In genomic region chr7:73005693-73006447, GRCh38 we compare ENCODE assay signal across 8 cellular contexts. TPM values are rescaled to one million over a fixed set of nuclear protein-coding genes. Genes with fewer than 3 reads are reported as not detected.
DNase-seq lines count a peak whose midpoint lies in the region; ATAC-seq, FAIRE-seq and TF ChIP-seq lines count a peak whose summit lies in the region.
"Not testable (repeated sequence)": the region's sequence is repeated elsewhere in the genome, so short reads cannot be mapped to it uniquely, and the experiment has no call there.

No MANE protein-coding gene starts in this region.

- H3K4me1 ChIP-seq in DOHH2 (ENCODE audit: control insufficient read depth, low read length); astrocyte (ENCODE audit: insufficient read depth, low read length): not testable (repeated sequence)

- H3K9me3 Mint-ChIP-seq in astrocyte (ENCODE audit: unreplicated experiment): not testable (repeated sequence)

- peak overlapping the region; percentile 74 for H3K27ac ChIP-seq in DOHH2 (ENCODE audit: low read depth, low read length)
- H3K27ac ChIP-seq in WERI-Rb-1: peak overlapping the region; percentile 88
- peak overlapping the region; percentile 78 for H3K27ac ChIP-seq in astrocyte (ENCODE audit: low read depth, low read length)

- peak overlapping the region; percentile 81 for H3K9ac ChIP-seq in astrocyte (ENCODE audit: low read length)

- H3K4me2 ChIP-seq in DOHH2 (ENCODE audit: low read length): peak overlapping the region; percentile 59
- H3K4me2 ChIP-seq in astrocyte (ENCODE audit: low read length): peak overlapping the region; percentile 74

- H3F3A ChIP-seq in DOHH2 (ENCODE audit: control insufficient read depth, insufficient read depth): not testable (repeated sequence)

- not testable (repeated sequence) for H3K9me2 ChIP-seq in DOHH2 (replicated peaks; ENCODE audit: control insufficient read depth, low read length)

- not testable (repeated sequence) for TF ChIP-seq CTCF in DOHH2 (IDR thresholded peaks at IDR 0.05; ENCODE audit: low read depth, low read length, poor library complexity, severe bottlenecking); WERI-Rb-1 (IDR thresholded peaks at IDR 0.05; ENCODE audit: low read depth, low read length); astrocyte (IDR thresholded peaks at IDR 0.05; ENCODE audit: insufficient read depth, low read depth, low read length)

- not testable (repeated sequence) for H3K4me1 Mint-ChIP-seq in astrocyte (ENCODE audit: low read depth, unreplicated experiment)

- not testable (repeated sequence) for H4K20me1 ChIP-seq in DOHH2 (ENCODE audit: control insufficient read depth, insufficient read depth, low read depth, low read length); astrocyte (ENCODE audit: insufficient read depth, low read length)

- FAIRE-seq in astrocyte (lab: Jason Lieb, UNC): not testable (repeated sequence)

- not testable (repeated sequence) for H3K36me3 ChIP-seq in DOHH2 (ENCODE audit: control insufficient read depth, low read length); WERI-Rb-1; astrocyte (ENCODE audit: insufficient read depth, low read length)

- not testable (repeated sequence) for H3K9me3 ChIP-seq in DOHH2 (ENCODE audit: control insufficient read depth, insufficient read depth, low read length); WERI-Rb-1 (ENCODE audit: severe bottlenecking); astrocyte (ENCODE audit: insufficient read depth, low read depth, low read length)

- peak overlapping the region; percentile 72 for H3K27ac Mint-ChIP-seq in astrocyte (ENCODE audit: unreplicated experiment)

- peak overlapping the region; percentile 96 for H3K4me3 Mint-ChIP-seq in astrocyte (ENCODE audit: unreplicated experiment)

- not testable (repeated sequence) for H3K36me3 Mint-ChIP-seq in astrocyte (ENCODE audit: low read depth, unreplicated experiment)

- peak overlapping the region; percentile 86 for H2AFZ ChIP-seq in astrocyte (ENCODE audit: low read depth, low read length)

- H3K27me3 ChIP-seq in DOHH2 (ENCODE audit: control insufficient read depth, low read length); WERI-Rb-1 (ENCODE audit: insufficient read depth, low read depth, severe bottlenecking); astrocyte (ENCODE audit: insufficient read depth, low read length): not testable (repeated sequence)

- peak; percentile 85 for ATAC-seq in GM21529 (IDR thresholded peaks at IDR 0.05; ENCODE audit: unreplicated experiment)
- peak; percentile 81 for ATAC-seq in HG03521 (IDR thresholded peaks at IDR 0.05; ENCODE audit: unreplicated experiment)

- H3K4me3 ChIP-seq in DOHH2 (ENCODE audit: low read length) (peak overlapping the region; percentile 80), WERI-Rb-1 (ENCODE audit: low read depth, low read length) (peak overlapping the region; percentile 56), astrocyte (ENCODE audit: insufficient read depth, low read depth, low read length) (peak overlapping the region; percentile 64)

- H3K27me3 Mint-ChIP-seq in astrocyte (ENCODE audit: low read depth, unreplicated experiment): not testable (repeated sequence)

- not testable (repeated sequence) for H3K79me2 ChIP-seq in DOHH2 (ENCODE audit: control insufficient read depth, low read length); astrocyte (ENCODE audit: insufficient read depth, low read length)

- DNase-seq in WERI-Rb-1: peak; percentile 96
- peak; percentile 66 for DNase-seq in astrocyte (ENCODE audit: low read depth)
- peak; percentile 96 for DNase-seq in cardiac septum (ENCODE audit: low spot score)
- peak; percentile 31 for DNase-seq in non-pigmented ciliary epithelial cell (ENCODE audit: low read depth)
- peak; percentile 62 to 78 for DNase-seq in stimulated activated CD8-positive, alpha-beta memory T cell treated with anti-CD3 and anti-CD28 coated beads, Interleukin-7, amount 100 ng/mL, for 1 hour (ENCODE audit: low read depth in 2 of 2)

- intact Hi-C loops in cardiac septum (cut with DNase I): not testable (repeated sequence)

RNA-seq across cellular contexts. Expression of gene SPDYE8, which starts 23.7 kb away (rescaled TPM):
- total RNA-seq in astrocyte (not detected in 2 replicates), cardiac septum (not detected)

RNA-seq across cellular contexts. Expression of gene TRIM74, which starts 36.6 kb away (rescaled TPM):
- 0.79 and 0.91 TPM in 2 replicates for total RNA-seq in astrocyte
- total RNA-seq in cardiac septum: 0.78 TPM

RNA-seq across cellular contexts. Expression of gene SPDYE11, which starts 51.8 kb away (rescaled TPM):
- total RNA-seq in astrocyte (not detected in 2 replicates), cardiac septum (not detected)

Comparison
In these comparisons a context has a peak if more than half of its experiments do, and no peak if none do; other contexts are left out.
1. Peak in every context shown above with its lines: DNase-seq, ATAC-seq, H3K4me3 ChIP-seq and H3K27ac ChIP-seq.
2. DNase-seq: peak in every context shown above with its lines; median percentile 96 in WERI-Rb-1; 96 in cardiac septum; 70 in stimulated activated CD8-positive, alpha-beta memory T cell treated with anti-CD3 and anti-CD28 coated beads, Interleukin-7, amount 100 ng/mL, for 1 hour; 66 in astrocyte; 31 in non-pigmented ciliary epithelial cell.